12 cellular contexts compared by ENCODE assay signal in genomic region chr4:168942985-168943384, GRCh38.
DNase-seq lines count a peak whose midpoint lies in the region; ATAC-seq and TF ChIP-seq lines count a peak whose summit lies in the region.
"Had no signal": no experiment of that assay in that cellular context is flagged by ENCODE, and none has a peak within 500 bp of the region (broad histone marks: within the 10 kb centered on the region; RNA-seq: fewer than 3 reads in every experiment).

No MANE protein-coding gene starts in this region.

- TF ChIP-seq CTCF in MM.1S (IDR thresholded peaks at IDR 0.05; ENCODE audit: low read length) (peak; percentile 62), epithelial cell of proximal tubule (conservative IDR thresholded peaks at IDR 0.05; ENCODE audit: low read depth, low read length) (peak; percentile 59), thoracic aorta (IDR thresholded peaks at IDR 0.05) (peak; percentile 16)

- no peak for ATAC-seq in thoracic aorta (ENCODE audit: insufficient number of reproducible peaks, low FRiP score, low read depth)
- ATAC-seq in HG03095 (IDR thresholded peaks at IDR 0.05; ENCODE audit: unreplicated experiment) = no peak

- H3K27ac ChIP-seq in MM.1S (ENCODE audit: low read length) (no peak overlapping the region), thoracic aorta (no peak overlapping the region)

- intact Hi-C loops in activated CD4-positive, alpha-beta T cell treated with anti-CD3 and anti-CD28 coated beads, Interleukin-2, amount 10 ng/mL, durations not matched to agents 24 days and 14 days (cut with micrococcal nuclease) = no loop called here

- H3K4me3 ChIP-seq in MM.1S (ENCODE audit: low read length) (no peak overlapping the region), epithelial cell of proximal tubule (ENCODE audit: low read depth, low read length) (no peak overlapping the region), thoracic aorta (no peak overlapping the region)

- no peaks in the 10 kb centered on the region for H3K27me3 ChIP-seq in MM.1S (replicated peaks; ENCODE audit: insufficient read depth, low read length)
- no peaks in the 10 kb centered on the region for H3K27me3 ChIP-seq in thoracic aorta (replicated peaks; ENCODE audit: insufficient read depth)

- no peaks in the 10 kb centered on the region for H3K4me1 Mint-ChIP-seq in activated CD4-positive, alpha-beta T cell treated with anti-CD3 and anti-CD28 coated beads, Interleukin-2, amount 10 ng/mL, durations not matched to agents 24 days and 14 days
- H3K4me1 Mint-ChIP-seq: activated naive CD4-positive, alpha-beta T cell treated with anti-CD3 and anti-CD28 coated beads, Interleukin-2, amount 10 ng/mL, durations not matched to agents 7 days and 5 days; CD8-positive, alpha-beta memory T cell had no signal

- H3K4me2 ChIP-seq in MM.1S (ENCODE audit: low read depth, low read length) = no peak overlapping the region

- H3K27me3 Mint-ChIP-seq in activated CD4-positive, alpha-beta T cell treated with anti-CD3 and anti-CD28 coated beads, Interleukin-2, amount 10 ng/mL, durations not matched to agents 24 days and 14 days = peaks cover 2% of the 10 kb centered on the region
- H3K27me3 Mint-ChIP-seq: activated naive CD4-positive, alpha-beta T cell treated with anti-CD3 and anti-CD28 coated beads, Interleukin-2, amount 10 ng/mL, durations not matched to agents 7 days and 5 days; CD8-positive, alpha-beta memory T cell had no signal

- no peaks in the 10 kb centered on the region for H3K36me3 Mint-ChIP-seq in activated CD4-positive, alpha-beta T cell treated with anti-CD3 and anti-CD28 coated beads, Interleukin-2, amount 10 ng/mL, durations not matched to agents 24 days and 14 days (ENCODE audit: low read depth)
- H3K36me3 Mint-ChIP-seq: activated naive CD4-positive, alpha-beta T cell treated with anti-CD3 and anti-CD28 coated beads, Interleukin-2, amount 10 ng/mL, durations not matched to agents 7 days and 5 days had no signal

- no peaks in the 10 kb centered on the region for H3K79me2 ChIP-seq in MM.1S (ENCODE audit: low read length)

- H3F3A ChIP-seq in MM.1S (ENCODE audit: insufficient read depth, low read length) = no peaks in the 10 kb centered on the region

- no peaks in the 10 kb centered on the region for H3K9me2 ChIP-seq in MM.1S (replicated peaks; ENCODE audit: insufficient read depth, low read length)

- H3K4me3 Mint-ChIP-seq in activated CD4-positive, alpha-beta T cell treated with anti-CD3 and anti-CD28 coated beads, Interleukin-2, amount 10 ng/mL, durations not matched to agents 24 days and 14 days = no peak overlapping the region
- H3K4me3 Mint-ChIP-seq: activated naive CD4-positive, alpha-beta T cell treated with anti-CD3 and anti-CD28 coated beads, Interleukin-2, amount 10 ng/mL, durations not matched to agents 7 days and 5 days; CD8-positive, alpha-beta memory T cell; T-helper 1 cell treated with Interleukin-12 subunit alpha and Interleukin-12 subunit beta and Interleukin-4 antibody, amounts not matched to agents 30 μg/mL and 1 μg/mL, for 36 hours had no signal

- no peaks in the 10 kb centered on the region for H3K9me3 ChIP-seq in MM.1S (replicated peaks; ENCODE audit: insufficient read depth, low read length)
- peaks cover 17% of the 10 kb centered on the region for H3K9me3 ChIP-seq in thoracic aorta

- no peak overlapping the region for H2AFZ ChIP-seq in MM.1S (ENCODE audit: low read length)

- peaks cover 3% of the 10 kb centered on the region for H3K9me3 Mint-ChIP-seq in activated CD4-positive, alpha-beta T cell treated with anti-CD3 and anti-CD28 coated beads, Interleukin-2, amount 10 ng/mL, durations not matched to agents 24 days and 14 days

- no peaks in the 10 kb centered on the region for H4K20me1 ChIP-seq in MM.1S (ENCODE audit: insufficient read depth, low read length)

- H3K36me3 ChIP-seq in MM.1S (replicated peaks; ENCODE audit: insufficient read depth, low read length) (no peaks in the 10 kb centered on the region), thoracic aorta (no peaks in the 10 kb centered on the region)

- H3K4me1 ChIP-seq in MM.1S (ENCODE audit: low read length) (no peaks in the 10 kb centered on the region), thoracic aorta (ENCODE audit: control insufficient read depth in 1 of 2, low read depth in 2 of 2) (no peaks in the 10 kb centered on the region)

- peak; percentile 62 for DNase-seq in activated CD4-positive, alpha-beta T cell treated with anti-CD3 and anti-CD28 coated beads, Interleukin-2, amount 10 ng/mL, durations not matched to agents 24 days and 14 days
- no peak for DNase-seq in activated CD4-positive, alpha-beta T cell treated with anti-CD3 and anti-CD28 coated beads for 1 hour
- no peak for DNase-seq in MM.1S
- no peak for DNase-seq in epithelial cell of proximal tubule (ENCODE audit: low read depth)
- DNase-seq in thoracic aorta (ENCODE audit: low spot score) = no peak
- no peak for DNase-seq in KG1 (lab: John Stamatoyannopoulos, UW)
- DNase-seq in NK-92 (lab: John Stamatoyannopoulos, UW; ENCODE audit: unreplicated experiment) = no peak
- DNase-seq: activated naive CD4-positive, alpha-beta T cell treated with anti-CD3 and anti-CD28 coated beads, Interleukin-2, amount 10 ng/mL, durations not matched to agents 7 days and 5 days; CD8-positive, alpha-beta memory T cell; head of caudate nucleus had no signal

- no peak overlapping the region for H3K27ac Mint-ChIP-seq in activated CD4-positive, alpha-beta T cell treated with anti-CD3 and anti-CD28 coated beads, Interleukin-2, amount 10 ng/mL, durations not matched to agents 24 days and 14 days
- H3K27ac Mint-ChIP-seq: activated naive CD4-positive, alpha-beta T cell treated with anti-CD3 and anti-CD28 coated beads, Interleukin-2, amount 10 ng/mL, durations not matched to agents 7 days and 5 days; CD8-positive, alpha-beta memory T cell; T-helper 1 cell treated with Interleukin-12 subunit alpha and Interleukin-12 subunit beta and Interleukin-4 antibody, amounts not matched to agents 30 μg/mL and 1 μg/mL, for 36 hours had no signal

- no peak overlapping the region for H3K9ac ChIP-seq in MM.1S (ENCODE audit: low read length)
